27 cellular contexts compared by ENCODE assay signal in the genomic region with DNA sequence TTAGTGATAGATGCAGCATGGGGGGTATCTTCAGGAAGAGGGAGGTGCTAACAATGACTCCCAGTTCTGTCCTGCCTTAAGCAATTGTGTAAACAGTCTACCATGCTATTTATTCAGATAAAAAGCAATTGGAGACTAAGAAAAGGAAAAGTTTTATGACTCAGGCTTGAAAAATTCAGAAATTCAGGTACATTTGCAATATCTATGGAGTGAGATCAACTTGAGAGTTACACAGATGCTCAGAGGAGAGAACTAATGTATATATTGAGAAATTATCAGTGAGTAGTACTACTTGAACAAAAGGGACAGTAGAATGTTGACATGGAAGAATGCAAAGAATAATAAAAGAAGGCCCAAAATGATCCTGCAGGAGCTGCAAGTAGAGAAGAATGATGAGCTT.
"Had no signal": no experiment of that assay in that cellular context is flagged by ENCODE, and none has a peak within 500 bp of the region (broad histone marks: within the 10 kb centered on the region; RNA-seq: fewer than 3 reads in every experiment).

No MANE protein-coding gene starts in this region.

- H3K9me3 ChIP-seq: Peyer's patch had no signal

- H3K4me3 ChIP-seq: Peyer's patch had no signal

- H3K27me3 ChIP-seq: Peyer's patch had no signal

- H3K4me1 Mint-ChIP-seq: activated CD4-positive, alpha-beta T cell treated with anti-CD3 and anti-CD28 coated beads, Interleukin-2, amount 10 ng/mL, durations not matched to agents 7 days and 5 days; activated T-helper 17 cell treated with anti-CD3 and anti-CD28 coated beads, Interleukin-2, amount 50 U/mL, for 72 hours had no signal

- H3K9me3 Mint-ChIP-seq: activated CD4-positive, alpha-beta memory T cell treated with anti-CD3 and anti-CD28 coated beads for 36 hours; activated CD4-positive, alpha-beta T cell treated with anti-CD3 and anti-CD28 coated beads, Interleukin-2, amount 10 ng/mL, durations not matched to agents 7 days and 5 days; activated naive CD4-positive, alpha-beta T cell treated with anti-CD3 and anti-CD28 coated beads for 36 hours had no signal

- H3K27ac Mint-ChIP-seq: activated CD4-positive, alpha-beta memory T cell treated with anti-CD3 and anti-CD28 coated beads for 36 hours; activated CD4-positive, alpha-beta T cell treated with anti-CD3 and anti-CD28 coated beads, Interleukin-2, amount 10 ng/mL, durations not matched to agents 7 days and 5 days; activated naive CD4-positive, alpha-beta T cell treated with anti-CD3 and anti-CD28 coated beads for 36 hours; activated naive CD8-positive, alpha-beta T cell; activated T-helper 17 cell treated with anti-CD3 and anti-CD28 coated beads, Interleukin-2, amount 50 U/mL, for 72 hours had no signal

- H3K4me1 ChIP-seq: Peyer's patch had no signal

- H3K36me3 ChIP-seq: Peyer's patch had no signal

- H3K27ac ChIP-seq: Peyer's patch, VCaP had no signal

- ATAC-seq: activated T-helper 17 cell treated with anti-CD3 and anti-CD28 coated beads, Interleukin-2, amount 50 U/mL, for 72 hours had no signal

- H3K36me3 Mint-ChIP-seq: activated CD4-positive, alpha-beta memory T cell treated with anti-CD3 and anti-CD28 coated beads for 36 hours; activated naive CD8-positive, alpha-beta T cell had no signal

- DNase-seq: activated CD4-positive, alpha-beta memory T cell treated with anti-CD3 and anti-CD28 coated beads for 36 hours; activated CD4-positive, alpha-beta T cell treated with anti-CD3 and anti-CD28 coated beads, Interleukin-2, amount 10 ng/mL, durations not matched to agents 7 days and 5 days; activated CD4-positive, CD25-positive, alpha-beta regulatory T cell; activated CD8-positive, alpha-beta memory T cell treated with anti-CD3 and anti-CD28 coated beads for 24 hours; activated gamma-delta T cell; activated naive CD4-positive, alpha-beta T cell treated with anti-CD3 and anti-CD28 coated beads for 36 hours; activated T-cell treated with anti-CD3 and anti-CD28 coated beads for 4 hours; activated T-cell treated with anti-CD3 and anti-CD28 coated beads, Interleukin-2, amount 50 U/mL, for 48 hours; amygdala; caudate nucleus; KG1; NCI-H1092; NCI-H1417; NCI-H1930; NCI-H2171; NCI-H2227 treated with DMSO at 0.1 percent for 48 hours; NCI-H510A; NCI-H526 treated with DMSO at 0.1 percent for 48 hours; NCI-H82; NK-92 treated with Interleukin-12 subunit alpha and Interleukin-12 subunit beta, amount 100 ng/mL, for 24 hours; OCI-M1; Peyer's patch; SIG-M5; T-helper 1 cell had no signal

- H3K27me3 Mint-ChIP-seq: activated CD4-positive, alpha-beta memory T cell treated with anti-CD3 and anti-CD28 coated beads for 36 hours; activated CD4-positive, alpha-beta T cell treated with anti-CD3 and anti-CD28 coated beads, Interleukin-2, amount 10 ng/mL, durations not matched to agents 7 days and 5 days; activated naive CD8-positive, alpha-beta T cell; activated T-helper 17 cell treated with anti-CD3 and anti-CD28 coated beads, Interleukin-2, amount 50 U/mL, for 72 hours had no signal

- H3K4me3 Mint-ChIP-seq: activated CD4-positive, alpha-beta memory T cell treated with anti-CD3 and anti-CD28 coated beads for 36 hours; activated CD4-positive, alpha-beta T cell treated with anti-CD3 and anti-CD28 coated beads, Interleukin-2, amount 10 ng/mL, durations not matched to agents 7 days and 5 days; activated naive CD4-positive, alpha-beta T cell treated with anti-CD3 and anti-CD28 coated beads for 36 hours; activated naive CD8-positive, alpha-beta T cell; activated T-helper 17 cell treated with anti-CD3 and anti-CD28 coated beads, Interleukin-2, amount 50 U/mL, for 72 hours had no signal
